ENCODE assay signal across 15 cellular contexts in genomic region chr1:53330819-53331218, GRCh38. TPM values are rescaled to one million over a fixed set of nuclear protein-coding genes. Genes with fewer than 3 reads are reported as not detected.
A peak's percentile ranks its signal among the peaks of the same experiment; 100 is the strongest.
DNase-seq lines count a peak whose midpoint lies in the region; ATAC-seq and TF ChIP-seq lines count a peak whose summit lies in the region.
"Had no signal": no experiment of that assay in that cellular context is flagged by ENCODE, and none has a peak within 500 bp of the region (broad histone marks: within the 10 kb centered on the region; RNA-seq: fewer than 3 reads in every experiment).

No MANE protein-coding gene starts in this region.

- TF ChIP-seq CTCF in natural killer cell (IDR thresholded peaks at IDR 0.05) (no peak), right lobe of liver (IDR thresholded peaks at IDR 0.05) (no peak)

- intact Hi-C loops in natural killer cell (cut with micrococcal nuclease): no loop called here
- intact Hi-C loops in right lobe of liver (cut with DNase I): no loop called here
- intact Hi-C loops in aorta (cut with DNase I): no loop called here

- no peak overlapping the region for H3K4me3 ChIP-seq in right lobe of liver
- no peak overlapping the region for H3K4me3 ChIP-seq in aorta (ENCODE audit: low read length in 2 of 2)

- peaks cover 20 to 30% of the 10 kb centered on the region in 2 donors for H3K4me1 Mint-ChIP-seq in natural killer cell
- peaks cover 12 to 20% of the 10 kb centered on the region in 2 donors for H3K4me1 Mint-ChIP-seq in natural killer cell treated with Interleukin-12 subunit alpha and Interleukin-12 subunit beta and Interleukin-15 and Interleukin-18, amount 100 ng/mL, for 72 hours (ENCODE audit: low read depth in 2 of 2)
- H3K4me1 Mint-ChIP-seq in T-helper 17 cell: peaks cover 38% of the 10 kb centered on the region

- peaks cover 0 to 18% (median 6%) of the 10 kb centered on the region in 4 donors for H3K4me1 ChIP-seq in right lobe of liver
- H3K4me1 ChIP-seq in aorta (ENCODE audit: control insufficient read depth in 1 of 2, insufficient read depth in 2 of 2, low read length in 2 of 2): no peaks in the 10 kb centered on the region
- H3K4me1 ChIP-seq: foreskin keratinocyte had no signal

- 83% methylated on average over 1 of the region's 5 CpGs for WGBS in right lobe of liver (ENCODE audit: insufficient coverage, low coverage, low lambda C conversion rate, missing lambda C conversion rate)
- 80 to 82% methylated on average over 5 of the region's 5 CpGs for WGBS in aorta, 2 donors

- ATAC-seq in natural killer cell (no peak), T-helper 17 cell (no peak), right lobe of liver (no peak), aorta (ENCODE audit: low FRiP score) (no peak)
- ATAC-seq in natural killer cell treated with Interleukin-12 subunit alpha and Interleukin-12 subunit beta and Interleukin-15 and Interleukin-18, amount 100 ng/mL, for 72 hours: no peak
- ATAC-seq: foreskin keratinocyte had no signal

- H3K27me3 ChIP-seq in right lobe of liver: peaks cover 0 to 4% of the 10 kb centered on the region in 2 donors
- no peaks in the 10 kb centered on the region for H3K27me3 ChIP-seq in aorta (ENCODE audit: control insufficient read depth in 1 of 2, insufficient read depth in 2 of 2, low read length in 1 of 2)

- DNase-seq in natural killer cell (no peak), T-helper 17 cell (peak in 1 of 3 donors; percentile 4), right lobe of liver (peak; percentile 13 to 40 (median 38)), aorta (peak; percentile 36 to 54), NCI-H2107 (lab: John Stamatoyannopoulos, UW) (no peak), SW 1271 (lab: John Stamatoyannopoulos, UW) (no peak), NCI-H1105 (lab: John Stamatoyannopoulos, UW) (no peak)
- no peak for DNase-seq in natural killer cell treated with Interleukin-12 subunit alpha and Interleukin-12 subunit beta and Interleukin-15 and Interleukin-18, amount 100 ng/mL, for 72 hours (ENCODE audit: low spot score)
- DNase-seq: central memory CD4-positive, alpha-beta T cell; DMS153; foreskin keratinocyte; naive B cell; NCI-H1436 had no signal

- no peak overlapping the region for H3K27ac Mint-ChIP-seq in natural killer cell
- H3K27ac Mint-ChIP-seq in natural killer cell treated with Interleukin-12 subunit alpha and Interleukin-12 subunit beta and Interleukin-15 and Interleukin-18, amount 100 ng/mL, for 72 hours: peak overlapping the region in 1 of 2 donors; percentile 31
- peak overlapping the region; percentile 84 for H3K27ac Mint-ChIP-seq in T-helper 17 cell
- H3K27ac Mint-ChIP-seq: B cell, IgD-negative memory B cell had no signal

- no peaks in the 10 kb centered on the region for H3K9me3 Mint-ChIP-seq in natural killer cell
- no peaks in the 10 kb centered on the region for H3K9me3 Mint-ChIP-seq in natural killer cell treated with Interleukin-12 subunit alpha and Interleukin-12 subunit beta and Interleukin-15 and Interleukin-18, amount 100 ng/mL, for 72 hours
- H3K9me3 Mint-ChIP-seq: IgD-negative memory B cell, naive B cell had no signal

- H3K9me3 ChIP-seq in T-helper 17 cell (ENCODE audit: control insufficient read depth, low read length, poor library complexity, severe bottlenecking) (no peaks in the 10 kb centered on the region), right lobe of liver (no peaks in the 10 kb centered on the region), aorta (ENCODE audit: control insufficient read depth, low read length) (no peaks in the 10 kb centered on the region)

- H3K27me3 Mint-ChIP-seq in natural killer cell (ENCODE audit: low read depth in 2 of 2) (no peaks in the 10 kb centered on the region), T-helper 17 cell (no peaks in the 10 kb centered on the region)
- no peaks in the 10 kb centered on the region for H3K27me3 Mint-ChIP-seq in natural killer cell treated with Interleukin-12 subunit alpha and Interleukin-12 subunit beta and Interleukin-15 and Interleukin-18, amount 100 ng/mL, for 72 hours
- H3K27me3 Mint-ChIP-seq: B cell, IgD-negative memory B cell, naive B cell had no signal

- H3K4me3 Mint-ChIP-seq in natural killer cell: peak overlapping the region; percentile 21
- no peak overlapping the region for H3K4me3 Mint-ChIP-seq in natural killer cell treated with Interleukin-12 subunit alpha and Interleukin-12 subunit beta and Interleukin-15 and Interleukin-18, amount 100 ng/mL, for 72 hours
- no peak overlapping the region for H3K4me3 Mint-ChIP-seq in T-helper 17 cell

- H3K27ac ChIP-seq in right lobe of liver: no peak overlapping the region
- H3K27ac ChIP-seq in aorta (ENCODE audit: low read depth in 1 of 2, low read length in 2 of 2): no peak overlapping the region
- H3K27ac ChIP-seq: foreskin keratinocyte had no signal

- no peak for TF ChIP-seq POLR2A in right lobe of liver (IDR thresholded peaks at IDR 0.05)

- no peaks in the 10 kb centered on the region for H3K36me3 Mint-ChIP-seq in natural killer cell
- H3K36me3 Mint-ChIP-seq in natural killer cell treated with Interleukin-12 subunit alpha and Interleukin-12 subunit beta and Interleukin-15 and Interleukin-18, amount 100 ng/mL, for 72 hours: peaks cover 2% of the 10 kb centered on the region
- no peaks in the 10 kb centered on the region for H3K36me3 Mint-ChIP-seq in T-helper 17 cell (ENCODE audit: low read depth)
- H3K36me3 Mint-ChIP-seq: IgD-negative memory B cell, naive B cell had no signal

- no peaks in the 10 kb centered on the region for H3K36me3 ChIP-seq in right lobe of liver
- no peaks in the 10 kb centered on the region for H3K36me3 ChIP-seq in aorta (ENCODE audit: control insufficient read depth in 1 of 2, insufficient read depth in 2 of 2, low read length in 1 of 2)

RNA-seq across cellular contexts. Expression of gene LRP8, which starts 2.9 kb away (rescaled TPM):
- total RNA-seq in natural killer cell (10 to 100 TPM; 23.2 to 27.3 (median 24.9) TPM), T-helper 17 cell (10 to 100 TPM; 15.1 to 18.6 TPM), right lobe of liver (1 to 10 TPM in 2 of 6 experiments, under 1 TPM in 4; 0.21 to 1.2 (median 0.56) TPM), aorta (10 to 100 TPM in 1 of 2 donors, 1 to 10 TPM in 1; 8.1 to 12.3 TPM)
- 100 to 1,000 TPM in 1 of 2 donors, 10 to 100 TPM in 1; 87.8 to 194 TPM for total RNA-seq in natural killer cell treated with Interleukin-12 subunit alpha and Interleukin-12 subunit beta and Interleukin-15 and Interleukin-18, amount 100 ng/mL, for 72 hours
- polyA plus RNA-seq in aorta: 1 to 10 TPM; 1.1 to 3.6 TPM

Comparison
In these comparisons a context has a peak if more than half of its experiments do, and no peak if none do; other contexts are left out.
1. DNase-seq: peak in right lobe of liver (3 of 3) and aorta (2 of 2); none in natural killer cell (single experiment), natural killer cell treated with Interleukin-12 subunit alpha and Interleukin-12 subunit beta and Interleukin-15 and Interleukin-18, amount 100 ng/mL, for 72 hours (single experiment), NCI-H2107 (single experiment), SW 1271 (0 of 2) and NCI-H1105 (single experiment).
2. RNA of gene LRP8, which starts 2.9 kb away (total RNA-seq): 87.8 to 194 TPM in natural killer cell treated with Interleukin-12 subunit alpha and Interleukin-12 subunit beta and Interleukin-15 and Interleukin-18, amount 100 ng/mL, for 72 hours, 23.2 to 27.3 TPM in natural killer cell, 15.1 to 18.6 TPM in T-helper 17 cell and 8.1 to 12.3 TPM in aorta; 0.21 to 1.2 TPM in right lobe of liver; every median in the first group is over 4 times any median in the second.